9 cellular contexts compared by ENCODE assay signal in the genomic region with DNA sequence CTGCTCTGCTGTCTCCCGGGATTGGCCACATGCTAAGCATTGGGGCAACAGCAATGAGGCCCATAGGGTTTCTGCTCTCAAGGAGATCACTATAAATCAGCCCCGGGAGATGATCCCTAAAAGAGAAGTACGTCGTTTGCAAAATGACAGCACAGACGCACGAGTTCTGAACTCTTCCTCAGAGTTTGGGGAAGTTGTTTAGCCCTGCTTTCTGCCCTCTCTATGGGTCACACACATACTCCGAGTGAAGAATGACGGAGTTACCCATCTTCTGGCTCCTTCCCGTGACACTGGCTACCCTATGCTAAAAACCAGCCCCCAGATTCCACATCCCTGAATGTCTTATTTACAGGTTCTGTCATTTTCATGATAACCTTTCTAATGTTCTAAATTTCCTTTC.
DNase-seq lines count a peak whose midpoint lies in the region; ATAC-seq and TF ChIP-seq lines count a peak whose summit lies in the region.
"Had no signal": no experiment of that assay in that cellular context is flagged by ENCODE, and none has a peak within 500 bp of the region (broad histone marks: within the 10 kb centered on the region; RNA-seq: fewer than 3 reads in every experiment).

No MANE protein-coding gene starts in this region.

- TF ChIP-seq CTCF in GM23338 (conservative IDR thresholded peaks at IDR 0.05; ENCODE audit: low read depth in 2 of 2) (no peak), lower lobe of right lung (IDR thresholded peaks at IDR 0.05) (no peak), foreskin fibroblast (IDR thresholded peaks at IDR 0.05; ENCODE audit: low read depth, low read length) (no peak), WERI-Rb-1 (IDR thresholded peaks at IDR 0.05; ENCODE audit: low read depth, low read length) (no peak), GM13976 (IDR thresholded peaks at IDR 0.05; ENCODE audit: borderline replicate concordance, control extremely low read depth, extremely low read depth, insufficient read depth, missing control alignments) (no peak)

- no peaks in the 10 kb centered on the region for H3K79me2 ChIP-seq in GM23338 (replicated peaks; ENCODE audit: insufficient read depth)

- H3K27me3 ChIP-seq in GM23338 (ENCODE audit: insufficient read depth) (no peaks in the 10 kb centered on the region), lower lobe of right lung (ENCODE audit: low read depth) (no peaks in the 10 kb centered on the region), WERI-Rb-1 (ENCODE audit: insufficient read depth, low read depth, severe bottlenecking) (no peaks in the 10 kb centered on the region)

- H3K9me3 ChIP-seq in lower lobe of right lung (no peaks in the 10 kb centered on the region), WERI-Rb-1 (ENCODE audit: severe bottlenecking) (no peaks in the 10 kb centered on the region)
- H3K9me3 ChIP-seq: prostate gland had no signal

- H3K4me1 Mint-ChIP-seq in GM23338, result no peaks in the 10 kb centered on the region

- no peaks in the 10 kb centered on the region for H3K36me3 Mint-ChIP-seq in GM23338 (ENCODE audit: low read depth)

- H3K27ac ChIP-seq in GM23338 (ENCODE audit: low read depth) (no peak overlapping the region), lower lobe of right lung (peak overlapping the region; percentile 46), WERI-Rb-1 (no peak overlapping the region)
- H3K27ac ChIP-seq: prostate gland had no signal

- H3K27me3 Mint-ChIP-seq in GM23338 (ENCODE audit: insufficient read depth, low read depth, poor library complexity), result no peaks in the 10 kb centered on the region

- no peak overlapping the region for H3K4me3 Mint-ChIP-seq in GM23338

- no peak for DNase-seq in GM23338 (ENCODE audit: low spot score)
- peak; percentile 81 to 84 for DNase-seq in Kasumi-1 (lab: John Stamatoyannopoulos, UW)
- DNase-seq in lower lobe of right lung, result no peak
- DNase-seq in foreskin fibroblast, result no peak
- no peak for DNase-seq in WERI-Rb-1
- DNase-seq in GM13976 (ENCODE audit: low spot score), result no peak
- no peak for DNase-seq in activated naive CD4-positive, alpha-beta T cell treated with Interleukin-2 at 50 U/mL for 16 hours

- H3K4me1 ChIP-seq in GM23338 (ENCODE audit: insufficient read depth) (no peaks in the 10 kb centered on the region), lower lobe of right lung (no peaks in the 10 kb centered on the region)
- H3K4me1 ChIP-seq: prostate gland had no signal

- H3K4me2 ChIP-seq in GM23338, result no peak overlapping the region

- in situ Hi-C loops in GM13976 (cut with MboI; ENCODE audit: low sequenced_read_pairs, unreplicated experiment), result no loop called here

- H3F3A ChIP-seq in GM23338 (replicated peaks; ENCODE audit: low read depth), result no peaks in the 10 kb centered on the region

- intact Hi-C loops in lower lobe of right lung (cut with DNase I), result no loop called here

- peak overlapping the region; percentile 33; the same call in 1 of the 2 replicates for H2AFZ ChIP-seq in GM23338

- H3K9me3 Mint-ChIP-seq in GM23338, result no peaks in the 10 kb centered on the region

- H3K4me3 ChIP-seq in GM23338, result no peak overlapping the region
- H3K4me3 ChIP-seq in lower lobe of right lung, result no peak overlapping the region
- no peak overlapping the region for H3K4me3 ChIP-seq in foreskin fibroblast (ENCODE audit: low read depth in 1 of 2, low read length in 2 of 2)
- no peak overlapping the region for H3K4me3 ChIP-seq in WERI-Rb-1 (ENCODE audit: low read depth, low read length)
- H3K4me3 ChIP-seq: prostate gland had no signal

- no peak overlapping the region for H3K27ac Mint-ChIP-seq in GM23338

- H3K36me3 ChIP-seq in GM23338 (ENCODE audit: insufficient read depth), result no peaks in the 10 kb centered on the region
- no peaks in the 10 kb centered on the region for H3K36me3 ChIP-seq in lower lobe of right lung
- H3K36me3 ChIP-seq in WERI-Rb-1, result no peaks in the 10 kb centered on the region
- H3K36me3 ChIP-seq: prostate gland had no signal

- ATAC-seq in GM18498 (IDR thresholded peaks at IDR 0.05; ENCODE audit: unreplicated experiment), result peak; percentile 47
- no peak for ATAC-seq in GM23338
- ATAC-seq in lower lobe of right lung, result peak; percentile 83 to 88

- no peaks in the 10 kb centered on the region for H4K20me1 ChIP-seq in GM23338 (replicated peaks; ENCODE audit: insufficient read depth)

- peaks cover 6% of the 10 kb centered on the region; the same call in 1 of the 2 replicates for H3K9me2 ChIP-seq in GM23338 (ENCODE audit: insufficient read depth)

TF ChIP-seq in GM23338, 12 proteins besides CTCF, POLR2A, EP300 and RAD21:
- TF ChIP-seq EZH2phosphoT487 (IDR thresholded peaks at IDR 0.05; ENCODE audit: unreplicated experiment) (no peak), STAT1 (IDR thresholded peaks at IDR 0.05; ENCODE audit: unreplicated experiment) (no peak), ZNF114 (CRISPR knock-in tag; IDR thresholded peaks at IDR 0.05) (no peak)

Comparison
In these comparisons a context has a peak if more than half of its experiments do, and no peak if none do; other contexts are left out.
1. DNase-seq: peak in Kasumi-1 (2 of 2); none in GM23338 (single experiment), lower lobe of right lung (single experiment), foreskin fibroblast (0 of 2), WERI-Rb-1 (single experiment), GM13976 (single experiment) and activated naive CD4-positive, alpha-beta T cell treated with Interleukin-2 at 50 U/mL for 16 hours (single experiment).